In the genomic region with DNA sequence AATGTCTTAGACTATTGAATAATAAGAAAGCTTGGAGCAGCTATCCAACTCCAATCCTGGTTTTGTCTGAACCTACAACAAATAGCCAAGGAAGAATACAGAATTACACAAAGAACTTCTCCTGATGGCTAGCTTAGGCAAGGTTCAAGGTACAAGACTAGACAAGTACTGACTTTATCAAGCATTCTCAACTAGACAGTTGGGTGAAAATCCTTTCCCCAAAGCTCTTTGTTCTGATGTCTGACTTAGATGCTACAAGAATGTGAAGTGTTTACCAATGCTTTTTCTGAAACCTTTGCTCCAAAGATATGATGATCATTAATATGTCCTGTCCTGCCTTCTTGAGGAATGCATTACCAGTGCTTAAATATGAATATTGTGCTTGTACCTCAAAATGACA, we compare ENCODE assay signal across 24 cellular contexts.
"Had no signal": no experiment of that assay in that cellular context is flagged by ENCODE, and none has a peak within 500 bp of the region (broad histone marks: within the 10 kb centered on the region; RNA-seq: fewer than 3 reads in every experiment).

No MANE protein-coding gene starts in this region.

- H3K27me3 ChIP-seq: neural progenitor cell, ovary, right lobe of liver, sigmoid colon, thyroid gland, uterus had no signal

- ATAC-seq: natural killer cell; psoas muscle; right cardiac atrium; right lobe of liver; stimulated activated effector memory CD8-positive, alpha-beta T cell treated with anti-CD3 and anti-CD28 coated beads, Interleukin-12 subunit alpha, Interleukin-12 subunit beta, amount 100 ng/mL, for 72 hours; stimulated activated naive B cell treated with anti-CD40 and anti-IgM and Interleukin-4, amounts not matched to agents 10 μg/mL and 1 μg/mL and 100 μg/mL, for 72 hours; upper lobe of right lung had no signal

- H3K27ac ChIP-seq: neural progenitor cell, ovary, parathyroid adenoma, psoas muscle, right lobe of liver, sigmoid colon, stomach, thoracic aorta, thyroid gland, tibial nerve, upper lobe of right lung, uterus had no signal

- H3K4me1 ChIP-seq: neural progenitor cell, parathyroid adenoma, psoas muscle, right lobe of liver, sigmoid colon, stomach, thyroid gland, tibial nerve, upper lobe of right lung, uterus had no signal

- DNase-seq: natural killer cell; occipital lobe; ovary; posterior cingulate gyrus; psoas muscle; right cardiac atrium; right lobe of liver; sigmoid colon; small intestine; stimulated activated CD4-positive, alpha-beta T cell treated with anti-CD3 and anti-CD28 coated beads, Interleukin-15, amount 100 ng/mL, for 24 hours; stimulated activated CD4-positive, alpha-beta T cell treated with anti-CD3 and anti-CD28 coated beads, Interleukin-2, amount 100 ng/mL, for 24 hours; stimulated activated CD4-positive, alpha-beta T cell treated with anti-CD3 and anti-CD28 coated beads, Interleukin-2, amount 100 ng/mL, for 48 hours; stimulated activated CD4-positive, alpha-beta T cell treated with anti-CD3 and anti-CD28 coated beads, Interleukin-4, amount 100 ng/mL, for 24 hours; stimulated activated naive B cell treated with anti-CD40 and anti-IgM and Interleukin-4, amounts not matched to agents 10 μg/mL and 1 μg/mL and 100 μg/mL, for 72 hours; stimulated activated naive CD4-positive, alpha-beta T cell treated with Interleukin-2 at 50 U/mL for 16 hours; stomach; thyroid gland; upper lobe of right lung; uterus had no signal

- FAIRE-seq: small intestine had no signal

- H3K36me3 ChIP-seq: neural progenitor cell, ovary, right lobe of liver, sigmoid colon, stomach, thoracic aorta, thyroid gland, tibial nerve, upper lobe of right lung, uterus had no signal

- H3K4me3 ChIP-seq: neural progenitor cell, ovary, psoas muscle, right lobe of liver, sigmoid colon, stomach, thoracic aorta, thyroid gland, tibial nerve, upper lobe of right lung, uterus had no signal
